10 cellular contexts compared by ENCODE assay signal in genomic region chr5:55841976-55842375, GRCh38. TPM values are rescaled to one million over a fixed set of nuclear protein-coding genes. Genes with fewer than 3 reads are reported as not detected.
"Had no signal": no experiment of that assay in that cellular context is flagged by ENCODE, and none has a peak within 500 bp of the region (broad histone marks: within the 10 kb centered on the region; RNA-seq: fewer than 3 reads in every experiment).

No MANE protein-coding gene starts in this region.

- H3K9me3 Mint-ChIP-seq: HFFc6 had no signal

- H3K9ac ChIP-seq: GM23248, KMS-11 had no signal

- H3K27ac ChIP-seq: GM23248, HL-60, KMS-11 had no signal

- H3K36me3 ChIP-seq: HAP-1 had no signal

- H3K4me2 ChIP-seq: KMS-11 had no signal

- H3K4me1 ChIP-seq: HAP-1 had no signal

- H3K4me3 Mint-ChIP-seq: HFFc6 had no signal

- H3K4me3 ChIP-seq: GM23248, HAP-1 had no signal

- ATAC-seq: HCT116 had no signal

- DNase-seq: GM23248, GOT3, H7, HFFc6, IMR-90, KBM-7 had no signal

- H2AFZ ChIP-seq: GM23248 had no signal

- H3K9me3 ChIP-seq: HAP-1 had no signal

RNA-seq across cellular contexts. Expression of gene IL31RA, which starts 9.2 kb away (rescaled TPM):
- total RNA-seq: GM23248, H7 had no signal
